ENCODE assay signal across 24 cellular contexts in the genomic region with DNA sequence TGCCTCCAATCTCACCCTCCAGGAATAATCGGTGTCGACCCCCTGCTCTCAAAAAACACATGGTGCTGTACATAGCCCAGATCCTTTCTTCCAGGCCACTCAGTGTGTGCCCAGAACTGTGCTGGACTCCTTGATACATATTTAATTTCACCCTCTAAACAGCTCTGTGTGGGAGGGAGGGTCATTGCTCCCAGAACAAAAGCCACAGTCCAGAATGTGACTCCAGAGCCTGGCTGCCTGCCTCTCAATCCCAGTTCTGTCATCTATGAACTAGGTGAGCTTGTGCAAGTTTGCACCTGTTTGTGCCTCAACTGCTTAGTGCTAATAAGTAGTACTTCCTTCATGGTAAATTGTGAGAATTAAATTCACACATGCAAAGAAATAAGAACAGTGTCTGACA.
"Had no signal": no experiment of that assay in that cellular context is flagged by ENCODE, and none has a peak within 500 bp of the region (broad histone marks: within the 10 kb centered on the region; RNA-seq: fewer than 3 reads in every experiment).

No MANE protein-coding gene starts in this region.

- H3K4me3 ChIP-seq: colonic mucosa, esophagus squamous epithelium, gastroesophageal sphincter, heart right ventricle, left ventricle myocardium inferior, lower lobe of right lung, mucosa of descending colon had no signal

- H3K27ac ChIP-seq: colonic mucosa, epithelial cell of prostate, esophagus squamous epithelium, gastroesophageal sphincter, heart right ventricle, left ventricle myocardium inferior, lower lobe of right lung had no signal

- H3K36me3 ChIP-seq: colonic mucosa, esophagus squamous epithelium, gastroesophageal sphincter, heart right ventricle, left ventricle myocardium inferior, lower lobe of right lung had no signal

- DNase-seq: colonic mucosa; cortex of kidney; effector CD8-positive, alpha-beta T cell; effector memory CD8-positive, alpha-beta T cell; endodermal cell; erythroblast; esophagus squamous epithelium; foreskin fibroblast; head of caudate nucleus; heart right ventricle; hippocampal formation; left cardiac atrium; left ventricle myocardium inferior; lower lobe of right lung; mesenchymal stem cell; mucosa of descending colon; naive B cell had no signal

- H3K9me3 ChIP-seq: colonic mucosa, esophagus squamous epithelium, heart right ventricle, left ventricle myocardium inferior, lower lobe of right lung, mucosa of descending colon had no signal

- FAIRE-seq: endometrium, frontal cortex, islet of Langerhans, keratinocyte had no signal

- ATAC-seq: effector memory CD8-positive, alpha-beta T cell; esophagus mucosa; gastroesophageal sphincter; heart right ventricle; left cardiac atrium; lower lobe of right lung; mucosa of descending colon had no signal

- H3K4me1 ChIP-seq: colonic mucosa, esophagus squamous epithelium, gastroesophageal sphincter, heart right ventricle, left ventricle myocardium inferior, lower lobe of right lung had no signal

- H3K27me3 ChIP-seq: colonic mucosa, gastroesophageal sphincter had no signal
